Comparison of ENCODE assay signal across 11 cellular contexts in the genomic region with DNA sequence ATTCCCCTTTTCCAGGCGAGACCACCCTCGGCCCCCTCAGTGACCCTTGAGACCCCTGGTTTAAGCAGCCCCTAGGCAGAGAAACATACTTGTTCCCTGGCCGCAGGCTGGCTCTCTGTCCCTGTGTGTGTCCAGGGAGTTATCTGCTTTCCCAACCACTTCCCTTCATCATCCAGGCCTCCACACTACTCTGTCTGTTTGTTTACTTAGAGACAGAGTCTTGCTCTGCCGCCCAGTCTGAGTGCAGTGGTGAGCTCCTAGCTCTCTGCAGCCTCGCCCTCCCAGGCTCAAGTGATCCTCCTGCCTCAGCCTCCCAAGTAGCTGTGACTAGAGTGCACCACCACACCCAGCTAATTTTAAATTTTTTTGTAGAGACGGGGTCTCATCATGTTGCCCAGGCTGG. TPM values are rescaled to one million over a fixed set of nuclear protein-coding genes. Genes with fewer than 3 reads are reported as not detected.
DNase-seq lines count a peak whose midpoint lies in the region; ATAC-seq and TF ChIP-seq lines count a peak whose summit lies in the region.
"Had no signal": no experiment of that assay in that cellular context is flagged by ENCODE, and none has a peak within 500 bp of the region (broad histone marks: within the 10 kb centered on the region; RNA-seq: fewer than 3 reads in every experiment).

No MANE protein-coding gene starts in this region.

- CTCF ChIA-PET in naive thymus-derived CD4-positive, alpha-beta T cell (lab: Charles Lee): interaction anchor here (1.8 kb wide), 1 partner anchor 11 kb away, joined by 4 read pairs; no protein-coding TSS in a partner anchor

- peak; percentile 17 for DNase-seq in AG20443 (ENCODE audit: low spot score)
- DNase-seq in osteoblast (ENCODE audit: insufficient read length, low spot score, missing footprints): peak; percentile 96
- DNase-seq in naive thymus-derived CD4-positive, alpha-beta T cell: no peak
- no peak for DNase-seq in stimulated activated naive CD8-positive, alpha-beta T cell treated with anti-CD3 and anti-CD28 coated beads, Interleukin-15, Interleukin-2, amounts not matched to agents 100 U/mL and 50 U/mL, for 24 hours
- no peak for DNase-seq in DMS 273 treated with DMSO at 0.1 percent for 48 hours (lab: John Stamatoyannopoulos, UW)

- H2AFZ ChIP-seq in osteoblast (ENCODE audit: low read length): peak overlapping the region; percentile 1

- no peaks in the 10 kb centered on the region for H3K79me2 ChIP-seq in osteoblast (ENCODE audit: insufficient read depth, low read length)

- no peaks in the 10 kb centered on the region for H3K36me3 Mint-ChIP-seq in naive thymus-derived CD4-positive, alpha-beta T cell

- H3K4me3 Mint-ChIP-seq in naive thymus-derived CD4-positive, alpha-beta T cell: no peak overlapping the region
- H3K4me3 Mint-ChIP-seq: dendritic cell treated with granulocyte-macrophage colony-stimulating factor and Interleukin-4, amounts not matched to agents 40 ng/mL and 50 ng/mL, for 4 days had no signal

- no peak for TF ChIP-seq POLR2A in gastroesophageal sphincter (IDR thresholded peaks at IDR 0.05)

- no peak overlapping the region for H3K4me2 ChIP-seq in osteoblast (ENCODE audit: insufficient read depth, low read length)
- H3K4me2 ChIP-seq: KMS-11 had no signal

- H3K4me1 ChIP-seq in gastroesophageal sphincter (peaks cover 0 to 87% (median 51%) of the 10 kb centered on the region in 3 donors), osteoblast (ENCODE audit: insufficient read depth, low read length) (peaks cover 13% of the 10 kb centered on the region)
- H3K4me1 ChIP-seq in naive thymus-derived CD4-positive, alpha-beta T cell (ENCODE audit: control insufficient read depth in 2 of 2, insufficient read depth in 2 of 2, low read length in 2 of 2): peaks cover 0 to 1% of the 10 kb centered on the region in 2 donors

- no peaks in the 10 kb centered on the region for H3K36me3 ChIP-seq in gastroesophageal sphincter
- H3K36me3 ChIP-seq in osteoblast (ENCODE audit: insufficient read depth, low read length): no peaks in the 10 kb centered on the region
- H3K36me3 ChIP-seq in naive thymus-derived CD4-positive, alpha-beta T cell (ENCODE audit: control insufficient read depth in 2 of 3, insufficient read depth in 3 of 3, low read length in 3 of 3): no peaks in the 10 kb centered on the region

- ATAC-seq in gastroesophageal sphincter (no peak), GM18502 (IDR thresholded peaks at IDR 0.05; ENCODE audit: poor library complexity, unreplicated experiment) (no peak)
- ATAC-seq in naive thymus-derived CD4-positive, alpha-beta T cell: no peak
- ATAC-seq in stimulated activated naive CD8-positive, alpha-beta T cell treated with anti-CD3 and anti-CD28 coated beads, Interleukin-15, Interleukin-2, amounts not matched to agents 100 U/mL and 50 U/mL, for 24 hours: no peak

- H3K27ac Mint-ChIP-seq in naive thymus-derived CD4-positive, alpha-beta T cell: peak overlapping the region in 1 of 9 donors; percentile 9
- H3K27ac Mint-ChIP-seq: dendritic cell treated with granulocyte-macrophage colony-stimulating factor and Interleukin-4, amounts not matched to agents 40 ng/mL and 50 ng/mL, for 4 days had no signal

- no peaks in the 10 kb centered on the region for H3K27me3 ChIP-seq in gastroesophageal sphincter
- H3K27me3 ChIP-seq in osteoblast (ENCODE audit: insufficient read depth, low read length): no peaks in the 10 kb centered on the region
- H3K27me3 ChIP-seq in naive thymus-derived CD4-positive, alpha-beta T cell (ENCODE audit: control insufficient read depth in 2 of 2, insufficient read depth in 2 of 2, low read length in 2 of 2): peaks cover 0 to 2% of the 10 kb centered on the region in 2 donors

- H3K4me3 ChIP-seq in gastroesophageal sphincter (no peak overlapping the region), osteoblast (ENCODE audit: insufficient read depth, low read length) (no peak overlapping the region)
- H3K4me3 ChIP-seq in naive thymus-derived CD4-positive, alpha-beta T cell (ENCODE audit: low read length): no peak overlapping the region

- TF ChIP-seq CTCF in VCaP (conservative IDR thresholded peaks at IDR 0.05) (no peak), gastroesophageal sphincter (IDR thresholded peaks at IDR 0.05) (no peak), osteoblast (IDR thresholded peaks at IDR 0.05; ENCODE audit: extremely low read depth, low read depth, low read length) (no peak)

- H3K4me1 Mint-ChIP-seq in naive thymus-derived CD4-positive, alpha-beta T cell: peaks cover 0 to 14% (median 4%) of the 10 kb centered on the region in 7 donors

- H3K27ac ChIP-seq in VCaP (peak overlapping the region; percentile 99; the same call in 1 of the 2 replicates), gastroesophageal sphincter (peak overlapping the region; percentile 79 to 97 (median 94)), osteoblast (ENCODE audit: low read depth, low read length) (peak overlapping the region; percentile 51)
- no peak overlapping the region for H3K27ac ChIP-seq in naive thymus-derived CD4-positive, alpha-beta T cell (ENCODE audit: low read depth, low read length)
- H3K27ac ChIP-seq: KMS-11 had no signal

- 36 to 42% methylated on average over 2 to 6 of the region's 6 CpGs for WGBS in gastroesophageal sphincter (ENCODE audit: low coverage in 1 of 2), 2 donors

- peaks cover 0 to 4% (median 0%) of the 10 kb centered on the region in 11 donors for H3K9me3 Mint-ChIP-seq in naive thymus-derived CD4-positive, alpha-beta T cell
- H3K9me3 Mint-ChIP-seq: dendritic cell treated with granulocyte-macrophage colony-stimulating factor and Interleukin-4, amounts not matched to agents 40 ng/mL and 50 ng/mL, for 4 days had no signal

- H4K20me1 ChIP-seq in osteoblast (ENCODE audit: insufficient read depth, low read length): no peaks in the 10 kb centered on the region

- no peak for TF ChIP-seq EP300 in gastroesophageal sphincter (IDR thresholded peaks at IDR 0.05)

- no peaks in the 10 kb centered on the region for H3K9me3 ChIP-seq in gastroesophageal sphincter
- H3K9me3 ChIP-seq in osteoblast (ENCODE audit: low read depth, low read length): no peaks in the 10 kb centered on the region
- H3K9me3 ChIP-seq in naive thymus-derived CD4-positive, alpha-beta T cell (ENCODE audit: control insufficient read depth in 2 of 3, low read length in 3 of 3): no peaks in the 10 kb centered on the region

- POLR2A ChIA-PET in naive thymus-derived CD4-positive, alpha-beta T cell (lab: Charles Lee): no interaction called here

- intact Hi-C loops in naive thymus-derived CD4-positive, alpha-beta T cell (cut with micrococcal nuclease): no loop called here

- H3K27me3 Mint-ChIP-seq in naive thymus-derived CD4-positive, alpha-beta T cell: peaks cover 14 to 29% (median 16%) of the 10 kb centered on the region in 5 donors

RNA-seq across cellular contexts. Expression of gene VWA1, which starts 5.8 kb away (rescaled TPM):
- total RNA-seq in gastroesophageal sphincter: 100 to 1,000 TPM in 2 of 4 donors, 10 to 100 TPM in 2; 59.8 to 137 (median 96.4) TPM
- 2.4 and 4.3 TPM in 2 replicates for total RNA-seq in osteoblast
- total RNA-seq in naive thymus-derived CD4-positive, alpha-beta T cell: 1 to 10 TPM in 1 of 5 experiments, under 1 TPM in 1, not detected in 3; 0.15 to 1.2 TPM
- not detected for polyA plus RNA-seq in naive thymus-derived CD4-positive, alpha-beta T cell

RNA-seq across cellular contexts. Expression of gene ANKRD65, which starts 8.6 kb away (rescaled TPM):
- 10 to 100 TPM in 2 of 4 donors, 1 to 10 TPM in 2; 8.7 to 16.9 (median 10.3) TPM for total RNA-seq in gastroesophageal sphincter
- 1.2 and 1.8 TPM in 2 replicates for total RNA-seq in osteoblast
- total RNA-seq in naive thymus-derived CD4-positive, alpha-beta T cell: not detected
- polyA plus RNA-seq in naive thymus-derived CD4-positive, alpha-beta T cell: not detected
- total RNA-seq: T-helper 1 cell treated with Interleukin-12 subunit alpha and Interleukin-12 subunit beta and Interleukin-4 antibody, amounts not matched to agents 30 ng/mL and 1 ng/mL, for 36 hours had no signal

RNA-seq across cellular contexts. Expression of gene ATAD3C, which starts 19.8 kb away (rescaled TPM):
- total RNA-seq in gastroesophageal sphincter: 1 to 10 TPM in 1 of 4 donors, under 1 TPM in 2, not detected in 1; 0.47 to 1.1 (median 0.94) TPM
- under 0.01 and 0.59 TPM in 2 replicates for total RNA-seq in osteoblast
- total RNA-seq in naive thymus-derived CD4-positive, alpha-beta T cell: 1 to 10 TPM in 4 of 5 experiments, under 1 TPM in 1; 0.61 to 2.0 (median 1.4) TPM
- polyA plus RNA-seq in naive thymus-derived CD4-positive, alpha-beta T cell: under 1 TPM; 0.64 to 0.76 TPM

RNA-seq across cellular contexts. Expression of gene MRPL20, which starts 22.6 kb away (rescaled TPM):
- 100 to 1,000 TPM; 121 to 215 (median 159) TPM for total RNA-seq in gastroesophageal sphincter
- total RNA-seq in osteoblast: 53.9 and 58.9 TPM in 2 replicates
- total RNA-seq in naive thymus-derived CD4-positive, alpha-beta T cell: 100 to 1,000 TPM in 4 of 5 experiments, 10 to 100 TPM in 1; 91.2 to 135 (median 122) TPM
- 100 to 1,000 TPM; 221 to 239 TPM for polyA plus RNA-seq in naive thymus-derived CD4-positive, alpha-beta T cell

RNA-seq across cellular contexts. Expression of gene CCNL2, which starts 30.5 kb away (rescaled TPM):
- total RNA-seq in gastroesophageal sphincter (100 to 1,000 TPM in 2 of 4 donors, 10 to 100 TPM in 2; 31.6 to 248 (median 127) TPM), osteoblast (138 and 139 TPM in 2 replicates)
- 100 to 1,000 TPM; 130 to 403 (median 278) TPM for total RNA-seq in naive thymus-derived CD4-positive, alpha-beta T cell
- 10 to 100 TPM; 16.3 to 38.3 TPM for polyA plus RNA-seq in naive thymus-derived CD4-positive, alpha-beta T cell

Comparison
In these comparisons a context has a peak if more than half of its experiments do, and no peak if none do; other contexts are left out.
1. DNase-seq: peak in AG20443 (single experiment) and osteoblast (single experiment); none in naive thymus-derived CD4-positive, alpha-beta T cell (0 of 9), stimulated activated naive CD8-positive, alpha-beta T cell treated with anti-CD3 and anti-CD28 coated beads, Interleukin-15, Interleukin-2, amounts not matched to agents 100 U/mL and 50 U/mL, for 24 hours (single experiment) and DMS 273 treated with DMSO at 0.1 percent for 48 hours (single experiment).
2. RNA of gene VWA1, which starts 5.8 kb away (total RNA-seq): 59.8 to 137 TPM in gastroesophageal sphincter; 2.4 to 4.3 TPM in osteoblast and 0.15 to 1.2 TPM in naive thymus-derived CD4-positive, alpha-beta T cell; every median in the first group is over 10 times any median in the second.